ENCODE assay signal across 8 cellular contexts in the genomic region with DNA sequence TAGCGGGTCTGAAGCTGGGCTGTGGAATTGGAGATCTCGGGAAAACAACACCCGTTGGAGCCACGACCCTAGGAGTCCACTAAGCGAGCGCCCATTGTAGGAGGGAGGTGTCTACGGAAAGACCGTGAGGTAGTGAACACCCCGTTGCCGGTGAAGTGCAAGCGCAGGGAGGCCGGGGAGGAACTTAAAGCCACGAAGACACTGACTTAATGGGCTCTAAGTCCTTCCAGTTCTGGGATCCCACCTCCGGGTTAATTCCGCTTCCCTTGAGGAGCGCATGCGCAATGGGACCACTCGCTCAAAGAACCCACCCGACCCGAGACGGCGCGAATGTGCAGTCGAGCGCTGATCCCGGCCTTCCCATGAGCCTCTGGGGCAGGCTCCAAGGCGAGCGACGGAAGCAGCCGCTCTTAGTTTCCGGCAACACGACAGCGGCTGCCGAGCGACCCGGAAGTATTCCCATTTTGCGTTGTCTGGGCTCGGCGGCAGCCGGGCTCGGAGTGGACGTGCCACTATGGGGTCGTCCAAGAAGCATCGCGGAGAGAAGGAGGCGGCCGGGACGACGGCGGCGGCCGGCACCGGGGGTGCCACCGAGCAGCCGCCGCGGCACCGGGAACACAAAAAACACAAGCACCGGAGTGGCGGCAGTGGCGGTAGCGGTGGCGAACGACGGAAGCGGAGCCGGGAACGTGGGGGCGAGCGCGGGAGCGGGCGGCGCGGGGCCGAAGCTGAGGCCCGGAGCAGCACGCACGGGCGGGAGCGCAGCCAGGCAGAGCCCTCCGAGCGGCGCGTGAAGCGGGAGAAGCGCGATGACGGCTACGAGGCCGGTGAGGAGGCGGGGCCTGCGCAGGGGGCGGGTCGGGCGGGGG. TPM values are rescaled to one million over a fixed set of nuclear protein-coding genes. Genes with fewer than 3 reads are reported as not detected.
A peak's percentile ranks its signal among the peaks of the same experiment; 100 is the strongest.
DNase-seq lines count a peak whose midpoint lies in the region; ATAC-seq, FAIRE-seq and TF ChIP-seq lines count a peak whose summit lies in the region.

Gene SART1 (plus strand): TSS at position 468 of the 869 bp plus-strand sequence. CDS start 47 bp downstream, at position 515.

- peak within 1 kb of the TSS; percentile 84 to 86 for H3K27ac ChIP-seq in lung (ENCODE audit: low read depth in 1 of 2, low read length in 1 of 2)

- H3K36me3 ChIP-seq in lung (ENCODE audit: control insufficient read depth in 2 of 2, insufficient read depth in 2 of 2, low read length in 2 of 2), result peaks cover 8 to 27% of the 10 kb centered on the region in 2 donors

- H3K4me3 ChIP-seq in lung, result peak within 1 kb of the TSS; percentile 99

- FAIRE-seq in HTR-8/SVneo (lab: Jason Lieb, UNC), result peak; percentile 99

- peak; percentile 97 for ATAC-seq in lung (ENCODE audit: insufficient read depth, low FRiP score)

- H3K4me1 ChIP-seq in lung (ENCODE audit: control insufficient read depth in 2 of 2, insufficient read depth in 2 of 2, low read length in 2 of 2), result peaks cover 5 to 10% of the 10 kb centered on the region in 2 donors

- TF ChIP-seq CTCF in GM20000 (IDR thresholded peaks at IDR 0.05; ENCODE audit: extremely low read depth, missing control alignments), result no peak
- TF ChIP-seq CTCF in lung (IDR thresholded peaks at IDR 0.05; ENCODE audit: control extremely low read depth, extremely low read depth), result peak; percentile 1

- no peaks in the 10 kb centered on the region for H3K27me3 ChIP-seq in lung (ENCODE audit: control insufficient read depth, insufficient read depth)

- POLR2A ChIA-PET in activated CD8-positive, alpha-beta memory T cell treated with anti-CD3 and anti-CD28 coated beads for 36 hours (lab: Charles Lee), result interaction anchor here (0.7 to 1.0 kb wide), 4 partner anchors 44 to 249 kb away, joined by 3 to 4 read pairs (median 3); partner anchors contain the start of genes FIBP and KAT5

- peaks cover 0 to 2% of the 10 kb centered on the region in 2 donors for H3K9me3 ChIP-seq in lung (ENCODE audit: control insufficient read depth in 2 of 2, insufficient read depth in 1 of 2, low read length in 1 of 2)

- CTCF ChIA-PET in activated CD8-positive, alpha-beta memory T cell treated with anti-CD3 and anti-CD28 coated beads for 36 hours (lab: Charles Lee), result interaction anchor here (0.6 to 2.1 kb wide), 5 partner anchors 13 to 114 kb away, joined by 3 to 9 read pairs (median 4); partner anchors contain the start of gene FIBP

- WGBS in lung, 2 donors, result 0% methylated on average over 95 to 96 of the region's 96 CpGs

- DNase-seq in CMK (ENCODE audit: low read depth) (peak; percentile 97), GM20000 (ENCODE audit: low spot score) (peak; percentile 100), HTR-8/SVneo (ENCODE audit: insufficient read length, low spot score) (peak; percentile 100), NOMO-1 treated with DMSO at 0.1 percent for 48 hours (lab: John Stamatoyannopoulos, UW; ENCODE audit: unreplicated experiment) (peak; percentile 97), lung (ENCODE audit: low spot score) (peak; percentile 97)
- DNase-seq in effector CD8-positive, alpha-beta T cell (lab: John Stamatoyannopoulos, UW), result peak; percentile 95
- peak; percentile 90 to 96 (median 94) for DNase-seq in stimulated activated CD4-positive, alpha-beta T cell treated with anti-CD3 and anti-CD28 coated beads, TNF-alpha, amount 100 ng/mL, for 24 hours (ENCODE audit: low read depth in 3 of 3)

RNA-seq across cellular contexts. Expression of gene SART1, which starts in this region (rescaled TPM):
- total RNA-seq in activated CD8-positive, alpha-beta memory T cell treated with anti-CD3 and anti-CD28 coated beads for 36 hours, result 10 to 100 TPM; 65.4 to 70.1 TPM
- total RNA-seq in lung, result 10 to 100 TPM; 31.4 to 52.3 TPM
- 100 to 1,000 TPM in 1 of 2 donors, 10 to 100 TPM in 1; 44.3 to 145 TPM for polyA plus RNA-seq in lung

Comparison
In these comparisons a context has a peak if more than half of its experiments do, and no peak if none do; other contexts are left out.
1. Peak in every context shown above with its lines: DNase-seq, ATAC-seq, H3K4me3 ChIP-seq and H3K27ac ChIP-seq.